In genomic region chr14:72801841-72802587, GRCh38 we compare ENCODE assay signal across 16 cellular contexts.
A peak's percentile ranks its signal among the peaks of the same experiment; 100 is the strongest.
DNase-seq lines count a peak whose midpoint lies in the region; ATAC-seq, FAIRE-seq and TF ChIP-seq lines count a peak whose summit lies in the region.
"Had no signal": no experiment of that assay in that cellular context is flagged by ENCODE, and none has a peak within 500 bp of the region (broad histone marks: within the 10 kb centered on the region; RNA-seq: fewer than 3 reads in every experiment).

No MANE protein-coding gene starts in this region.

- no peaks in the 10 kb centered on the region for H3K9me3 Mint-ChIP-seq in mesothelial cell of epicardium
- H3K9me3 Mint-ChIP-seq: CD4-positive, alpha-beta T cell had no signal

- ATAC-seq in PC-3 (peak; percentile 58), GM18867 (IDR thresholded peaks at IDR 0.05; ENCODE audit: unreplicated experiment) (no peak), HG03175 (IDR thresholded peaks at IDR 0.05; ENCODE audit: unreplicated experiment) (no peak)

- FAIRE-seq in H54 (lab: Jason Lieb, UNC): no peak
- FAIRE-seq in frontal cortex (lab: Jason Lieb, UNC): no peak

- H3K27ac Mint-ChIP-seq in mesothelial cell of epicardium: no peak overlapping the region
- H3K27ac Mint-ChIP-seq: CD4-positive, alpha-beta T cell; H9 had no signal

- H3K9me2 ChIP-seq in PC-3 (replicated peaks; ENCODE audit: low read length): no peaks in the 10 kb centered on the region

- POLR2A ChIA-PET in PC-3 (lab: Charles Lee; ENCODE audit: unreplicated experiment): no interaction called here

- no peak for TF ChIP-seq POLR2A in H54 (IDR thresholded peaks at IDR 0.05; ENCODE audit: low read depth, low read length)
- TF ChIP-seq POLR2A in esophagus muscularis mucosa (IDR thresholded peaks at IDR 0.05; ENCODE audit: low read depth): no peak

- H3K36me3 ChIP-seq in PC-3 (ENCODE audit: low read depth, low read length) (peaks cover 7% of the 10 kb centered on the region; the same call in 1 of the 2 replicates), esophagus muscularis mucosa (no peaks in the 10 kb centered on the region), osteoblast (ENCODE audit: insufficient read depth, low read length) (no peaks in the 10 kb centered on the region)

- H3K4me1 Mint-ChIP-seq in mesothelial cell of epicardium: no peaks in the 10 kb centered on the region

- BruUV-seq in PC-3 (replicated peaks; lab: Mats Ljungman, UMichigan): no TSS peak

- no peak for TF ChIP-seq EP300 in esophagus muscularis mucosa (IDR thresholded peaks at IDR 0.05)

- H3K9me3 ChIP-seq in PC-3 (ENCODE audit: low read length) (no peaks in the 10 kb centered on the region), esophagus muscularis mucosa (no peaks in the 10 kb centered on the region), osteoblast (ENCODE audit: low read depth, low read length) (no peaks in the 10 kb centered on the region)

- H3K9ac ChIP-seq in PC-3 (ENCODE audit: low read length): peak overlapping the region; percentile 59

- DNase-seq in H54 (ENCODE audit: insufficient read length, low spot score) (peak; percentile 38), PC-3 (peak; percentile 78), esophagus muscularis mucosa (ENCODE audit: extremely low spot score) (no peak), osteoblast (ENCODE audit: insufficient read length, low spot score, missing footprints) (peak; percentile 29), mesothelial cell of epicardium (ENCODE audit: low spot score in 2 of 2, unreplicated experiment in 2 of 2) (no peak), frontal cortex (ENCODE audit: low spot score in 2 of 2) (no peak)
- DNase-seq: activated T-cell treated with anti-CD3 and anti-CD28 coated beads, Interleukin-2, amount 50 U/mL, for 1 hour; CD4-positive, alpha-beta T cell; GDM1; H9; hippocampal formation; NCI-H2081 treated with DMSO at 0.1 percent for 48 hours; occipital lobe had no signal

- TF ChIP-seq CTCF in PC-3 (conservative IDR thresholded peaks at IDR 0.05; ENCODE audit: low read depth, low read length) (no peak), esophagus muscularis mucosa (IDR thresholded peaks at IDR 0.05) (no peak), osteoblast (IDR thresholded peaks at IDR 0.05; ENCODE audit: extremely low read depth, low read depth, low read length) (no peak), mesothelial cell of epicardium (IDR thresholded peaks at IDR 0.05; ENCODE audit: unreplicated experiment) (no peak)

- intact Hi-C loops in PC-3 (cut with micrococcal nuclease) (loop anchor here (1.0 to 5.0 kb wide), 5 partner anchors 57 to 285 kb away; partner anchors contain the start of gene DPF3), esophagus muscularis mucosa (cut with DNase I) (loop anchor here (10.0 kb wide), 1 partner anchor 87 kb away; no protein-coding TSS in a partner anchor)

- H3K27me3 Mint-ChIP-seq in mesothelial cell of epicardium (ENCODE audit: low read depth): no peaks in the 10 kb centered on the region
- H3K27me3 Mint-ChIP-seq: CD4-positive, alpha-beta T cell had no signal

- 87% methylated on average over 5 of the region's 5 CpGs for WGBS in esophagus muscularis mucosa

- H4K20me1 ChIP-seq in PC-3 (ENCODE audit: low read length) (0 out of 2 replicates have a peak, but pooled peaks cover under 1% of the 10 kb centered on the region), osteoblast (ENCODE audit: insufficient read depth, low read length) (no peaks in the 10 kb centered on the region)

- H3K27ac ChIP-seq in PC-3 (ENCODE audit: low read length) (peak overlapping the region; percentile 94), esophagus muscularis mucosa (replicated peaks in 1 of 4) (peak overlapping the region; percentile 10 to 65 (median 50)), osteoblast (ENCODE audit: low read depth, low read length) (peak overlapping the region; percentile 60)

- peaks cover 13% of the 10 kb centered on the region for H3F3A ChIP-seq in PC-3 (ENCODE audit: low read length, unreplicated experiment)

- H3K4me2 ChIP-seq in PC-3 (ENCODE audit: low read length) (peak overlapping the region; percentile 67), osteoblast (ENCODE audit: insufficient read depth, low read length) (peak overlapping the region; percentile 26)

- CTCF ChIA-PET in PC-3 (lab: Charles Lee): no interaction called here

- peak overlapping the region; percentile 9; the same call in 1 of the 2 replicates for H3K4me3 ChIP-seq in PC-3 (ENCODE audit: low read length)
- no peak overlapping the region for H3K4me3 ChIP-seq in esophagus muscularis mucosa
- no peak overlapping the region for H3K4me3 ChIP-seq in osteoblast (ENCODE audit: insufficient read depth, low read length)
- H3K4me3 ChIP-seq: lung had no signal

- H3K4me3 Mint-ChIP-seq in mesothelial cell of epicardium: no peak overlapping the region
- H3K4me3 Mint-ChIP-seq: CD4-positive, alpha-beta T cell; H9 had no signal

- no peaks in the 10 kb centered on the region for H3K36me3 Mint-ChIP-seq in mesothelial cell of epicardium

- peaks cover 27% of the 10 kb centered on the region for H3K4me1 ChIP-seq in PC-3 (ENCODE audit: insufficient read depth, low read length)
- peaks cover 9 to 31% (median 19%) of the 10 kb centered on the region in 4 donors for H3K4me1 ChIP-seq in esophagus muscularis mucosa
- peaks cover 16% of the 10 kb centered on the region for H3K4me1 ChIP-seq in osteoblast (ENCODE audit: insufficient read depth, low read length)

- peak overlapping the region; percentile 14; the same call in 1 of the 2 replicates for H2AFZ ChIP-seq in PC-3 (ENCODE audit: low read length)
- H2AFZ ChIP-seq in osteoblast (ENCODE audit: low read length): no peak overlapping the region

- H3K79me2 ChIP-seq in PC-3 (ENCODE audit: low read length) (peaks cover 22% of the 10 kb centered on the region; the same call in 1 of the 2 replicates), osteoblast (ENCODE audit: insufficient read depth, low read length) (no peaks in the 10 kb centered on the region)

- H3K27me3 ChIP-seq in PC-3 (ENCODE audit: low read length): no peaks in the 10 kb centered on the region
- H3K27me3 ChIP-seq in esophagus muscularis mucosa: no peaks in the 10 kb centered on the region
- no peaks in the 10 kb centered on the region for H3K27me3 ChIP-seq in osteoblast (ENCODE audit: insufficient read depth, low read length)

Comparison
In these comparisons a context has a peak if more than half of its experiments do, and no peak if none do; other contexts are left out.
1. DNase-seq: peak in H54 (single experiment), PC-3 (single experiment) and osteoblast (single experiment); none in esophagus muscularis mucosa (single experiment), mesothelial cell of epicardium (0 of 2) and frontal cortex (0 of 2).
2. Peak in every context shown above with its lines, with median percentiles within 50 percentile points of each other: H3K27ac ChIP-seq.